ENCODE assay signal across 8 cellular contexts in genomic region chr17:13002761-13003453, GRCh38. TPM values are rescaled to one million over a fixed set of nuclear protein-coding genes. Genes with fewer than 3 reads are reported as not detected.
DNase-seq lines count a peak whose midpoint lies in the region; ATAC-seq, FAIRE-seq and TF ChIP-seq lines count a peak whose summit lies in the region.

No MANE protein-coding gene starts in this region.

- FAIRE-seq in A204.1 (lab: Jason Lieb, UNC): peak; percentile 89

- WGBS in lung, 2 donors: 51 to 60% methylated on average over 15 of the region's 15 CpGs

- H3K36me3 Mint-ChIP-seq in stimulated activated effector memory CD8-positive, alpha-beta T cell treated with anti-CD3 and anti-CD28 coated beads, Interleukin-12 subunit alpha, Interleukin-12 subunit beta, amount 100 ng/mL, for 72 hours: peaks cover 43% of the 10 kb centered on the region

- H3K36me3 ChIP-seq in lung (ENCODE audit: control insufficient read depth in 2 of 2, insufficient read depth in 2 of 2, low read length in 2 of 2): peaks cover 48 to 62% of the 10 kb centered on the region in 2 donors

- DNase-seq in GM12865 (ENCODE audit: low read depth) (peak; percentile 61), NCI-H128 (lab: John Stamatoyannopoulos, UW; ENCODE audit: unreplicated experiment) (peak; percentile 24), lung (ENCODE audit: low spot score) (peak; percentile 70), SKM-1 treated with dmso at 0.1 percent for 144 hours (lab: John Stamatoyannopoulos, UW; ENCODE audit: unreplicated experiment) (no peak)
- DNase-seq in activated CD4-positive, alpha-beta T cell treated with anti-CD3 and anti-CD28 coated beads, Interleukin-2, amount 50 U/mL, for 1 hour: peak; percentile 48
- DNase-seq in effector CD8-positive, alpha-beta T cell (lab: John Stamatoyannopoulos, UW): peak; percentile 7
- DNase-seq in stimulated activated effector memory CD8-positive, alpha-beta T cell treated with anti-CD3 and anti-CD28 coated beads, Interleukin-12 subunit alpha, Interleukin-12 subunit beta, amount 100 ng/mL, for 72 hours (ENCODE audit: low spot score in 2 of 2): peak; percentile 28 to 55

- H3K4me1 Mint-ChIP-seq in stimulated activated effector memory CD8-positive, alpha-beta T cell treated with anti-CD3 and anti-CD28 coated beads, Interleukin-12 subunit alpha, Interleukin-12 subunit beta, amount 100 ng/mL, for 72 hours: no peaks in the 10 kb centered on the region

- TF ChIP-seq CTCF in GM12865 (IDR thresholded peaks at IDR 0.05; ENCODE audit: insufficient read depth, low read depth, low read length, missing control alignments) (peak; percentile 78), lung (IDR thresholded peaks at IDR 0.05; ENCODE audit: control extremely low read depth, extremely low read depth) (peak; percentile 63)

- H3K9me3 Mint-ChIP-seq in stimulated activated effector memory CD8-positive, alpha-beta T cell treated with anti-CD3 and anti-CD28 coated beads, Interleukin-12 subunit alpha, Interleukin-12 subunit beta, amount 100 ng/mL, for 72 hours: no peaks in the 10 kb centered on the region

- H3K27me3 ChIP-seq in lung (ENCODE audit: control insufficient read depth, insufficient read depth): no peaks in the 10 kb centered on the region

- H3K4me1 ChIP-seq in lung (ENCODE audit: control insufficient read depth in 2 of 2, insufficient read depth in 2 of 2, low read length in 2 of 2): no peaks in the 10 kb centered on the region

- H3K4me3 Mint-ChIP-seq in stimulated activated effector memory CD8-positive, alpha-beta T cell treated with anti-CD3 and anti-CD28 coated beads, Interleukin-12 subunit alpha, Interleukin-12 subunit beta, amount 100 ng/mL, for 72 hours: no peak overlapping the region

- no peak overlapping the region for H3K27ac ChIP-seq in lung (ENCODE audit: low read depth in 1 of 2, low read length in 1 of 2)

- H3K9me3 ChIP-seq in lung (ENCODE audit: control insufficient read depth in 2 of 2, insufficient read depth in 1 of 2, low read length in 1 of 2): no peaks in the 10 kb centered on the region

- H3K27ac Mint-ChIP-seq in stimulated activated effector memory CD8-positive, alpha-beta T cell treated with anti-CD3 and anti-CD28 coated beads, Interleukin-12 subunit alpha, Interleukin-12 subunit beta, amount 100 ng/mL, for 72 hours: no peak overlapping the region

- H3K4me3 ChIP-seq in GM12865 (ENCODE audit: low read depth, low read length): no peak overlapping the region
- H3K4me3 ChIP-seq in lung: no peak overlapping the region

- ATAC-seq in lung (ENCODE audit: insufficient read depth, low FRiP score): peak; percentile 66
- no peak for ATAC-seq in stimulated activated effector memory CD8-positive, alpha-beta T cell treated with anti-CD3 and anti-CD28 coated beads, Interleukin-12 subunit alpha, Interleukin-12 subunit beta, amount 100 ng/mL, for 72 hours

RNA-seq across cellular contexts. Expression of gene ELAC2, which starts 14.9 kb away (rescaled TPM):
- total RNA-seq in lung: 10 to 100 TPM; 55.8 to 76.4 TPM
- polyA plus RNA-seq in lung: 10 to 100 TPM; 24.1 to 35.3 TPM
